23 cellular contexts compared by ENCODE assay signal in genomic region chr11:102986815-102987214, GRCh38. TPM values are rescaled to one million over a fixed set of nuclear protein-coding genes. Genes with fewer than 3 reads are reported as not detected.
DNase-seq lines count a peak whose midpoint lies in the region; ATAC-seq and TF ChIP-seq lines count a peak whose summit lies in the region.
"Had no signal": no experiment of that assay in that cellular context is flagged by ENCODE, and none has a peak within 500 bp of the region (broad histone marks: within the 10 kb centered on the region; RNA-seq: fewer than 3 reads in every experiment).

No MANE protein-coding gene starts in this region.

- H3K27ac Mint-ChIP-seq in stimulated activated naive CD8-positive, alpha-beta T cell treated with anti-CD3 and anti-CD28 coated beads, Interleukin-15, amount 100 ng/mL, for 72 hours = no peak overlapping the region
- H3K27ac Mint-ChIP-seq: activated CD4-positive, alpha-beta T cell treated with anti-CD3 and anti-CD28 coated beads for 36 hours; activated naive CD4-positive, alpha-beta T cell treated with anti-CD3 and anti-CD28 coated beads for 36 hours; natural killer cell; progenitor cell of endocrine pancreas had no signal

- H3K27me3 ChIP-seq in heart left ventricle (peaks cover 0 to 10% (median 0%) of the 10 kb centered on the region in 9 donors), gastrocnemius medialis (no peaks in the 10 kb centered on the region)
- H3K27me3 ChIP-seq: SJCRH30 had no signal

- H3K27ac ChIP-seq in heart left ventricle (no peak overlapping the region), gastrocnemius medialis (no peak overlapping the region)
- H3K27ac ChIP-seq: SJCRH30 had no signal

- H3K9me3 ChIP-seq in heart left ventricle = no peaks in the 10 kb centered on the region
- no peaks in the 10 kb centered on the region for H3K9me3 ChIP-seq in gastrocnemius medialis
- H3K9me3 ChIP-seq: SJCRH30 had no signal

- no peak for TF ChIP-seq POLR2A in heart left ventricle (IDR thresholded peaks at IDR 0.05)
- no peak for TF ChIP-seq POLR2A in gastrocnemius medialis (IDR thresholded peaks at IDR 0.05)

- no peak overlapping the region for H3K4me3 ChIP-seq in fibroblast of mammary gland (ENCODE audit: control insufficient read depth, low read depth, low read length)
- no peak overlapping the region for H3K4me3 ChIP-seq in heart left ventricle
- H3K4me3 ChIP-seq in gastrocnemius medialis = no peak overlapping the region
- H3K4me3 ChIP-seq: lung, SJCRH30 had no signal

- H3K9me3 Mint-ChIP-seq in stimulated activated naive CD8-positive, alpha-beta T cell treated with anti-CD3 and anti-CD28 coated beads, Interleukin-15, amount 100 ng/mL, for 72 hours = no peaks in the 10 kb centered on the region
- H3K9me3 Mint-ChIP-seq: activated naive CD4-positive, alpha-beta T cell treated with anti-CD3 and anti-CD28 coated beads for 36 hours; natural killer cell had no signal

- H3K4me3 Mint-ChIP-seq in stimulated activated naive CD8-positive, alpha-beta T cell treated with anti-CD3 and anti-CD28 coated beads, Interleukin-15, amount 100 ng/mL, for 72 hours = no peak overlapping the region
- H3K4me3 Mint-ChIP-seq: activated CD4-positive, alpha-beta T cell treated with anti-CD3 and anti-CD28 coated beads for 36 hours; activated naive CD4-positive, alpha-beta T cell treated with anti-CD3 and anti-CD28 coated beads for 36 hours; natural killer cell had no signal

- TF ChIP-seq CTCF in fibroblast of mammary gland (conservative IDR thresholded peaks at IDR 0.05; ENCODE audit: control insufficient read depth, insufficient read depth, low read depth, low read length) (no peak), heart left ventricle (IDR thresholded peaks at IDR 0.05) (no peak), gastrocnemius medialis (IDR thresholded peaks at IDR 0.05 in 4 of 5, conservative IDR thresholded peaks at IDR 0.05 in 1 of 5) (no peak)

- intact Hi-C loops in heart left ventricle (cut with DNase I) = no loop called here
- intact Hi-C loops in gastrocnemius medialis (cut with DNase I; ENCODE audit: low total_unique reads) = no loop called here

- H3K4me1 ChIP-seq in heart left ventricle (no peaks in the 10 kb centered on the region), gastrocnemius medialis (no peaks in the 10 kb centered on the region)
- H3K4me1 ChIP-seq: SJCRH30 had no signal

- ATAC-seq in stimulated activated naive CD8-positive, alpha-beta T cell treated with anti-CD3 and anti-CD28 coated beads, Interleukin-15, amount 100 ng/mL, for 72 hours = peak; percentile 64
- no peak for ATAC-seq in stimulated activated naive CD8-positive, alpha-beta T cell treated with anti-CD3 and anti-CD28 coated beads, Interleukin-15, Interleukin-2, amounts not matched to agents 100 U/mL and 50 U/mL, for 24 hours
- peak; percentile 35; the same call in 2 of the 3 replicates for ATAC-seq in SK-N-SH treated with all-trans-retinoic acid at 6 μM for 48 hours
- no peak for ATAC-seq in heart left ventricle
- ATAC-seq in gastrocnemius medialis = no peak
- no peak for ATAC-seq in left lobe of liver
- ATAC-seq: activated CD4-positive, alpha-beta T cell treated with anti-CD3 and anti-CD28 coated beads for 36 hours; natural killer cell had no signal

- peaks cover 2% of the 10 kb centered on the region for H3K4me1 Mint-ChIP-seq in stimulated activated naive CD8-positive, alpha-beta T cell treated with anti-CD3 and anti-CD28 coated beads, Interleukin-15, amount 100 ng/mL, for 72 hours
- H3K4me1 Mint-ChIP-seq: activated CD4-positive, alpha-beta T cell treated with anti-CD3 and anti-CD28 coated beads for 36 hours; natural killer cell had no signal

- H3K36me3 ChIP-seq in heart left ventricle = no peaks in the 10 kb centered on the region
- H3K36me3 ChIP-seq in gastrocnemius medialis = no peaks in the 10 kb centered on the region
- H3K36me3 ChIP-seq: SJCRH30 had no signal

- in situ Hi-C loops in gastrocnemius medialis (cut with MboI; ENCODE audit: low sequenced_read_pairs in 4 of 4) = no loop called here

- peaks cover 35% of the 10 kb centered on the region for H3K27me3 Mint-ChIP-seq in stimulated activated naive CD8-positive, alpha-beta T cell treated with anti-CD3 and anti-CD28 coated beads, Interleukin-15, amount 100 ng/mL, for 72 hours

- no peak for DNase-seq in stimulated activated naive CD8-positive, alpha-beta T cell treated with anti-CD3 and anti-CD28 coated beads, Interleukin-15, amount 100 ng/mL, for 72 hours
- no peak for DNase-seq in stimulated activated naive CD8-positive, alpha-beta T cell treated with anti-CD3 and anti-CD28 coated beads, Interleukin-15, Interleukin-2, amounts not matched to agents 100 U/mL and 50 U/mL, for 24 hours
- DNase-seq in fibroblast of mammary gland (ENCODE audit: low read depth) (peak; percentile 83), heart left ventricle (no peak), gastrocnemius medialis (no peak), left lobe of liver (ENCODE audit: low spot score) (no peak)
- DNase-seq in activated CD8-positive, alpha-beta memory T cell treated with anti-CD3 and anti-CD28 coated beads, Interleukin-2, amount 50 U/mL, for 48 hours = no peak
- DNase-seq: activated CD4-positive, alpha-beta T cell treated with anti-CD3 and anti-CD28 coated beads for 36 hours; activated naive CD4-positive, alpha-beta T cell treated with anti-CD3 and anti-CD28 coated beads for 36 hours; DMS79; effector CD4-positive, alpha-beta T cell; Karpas-422; natural killer cell; NCI-H1436 treated with DMSO at 0.1 percent for 48 hours; NCI-H446; SJCRH30; stimulated activated naive CD4-positive, alpha-beta T cell; T-helper 9 cell had no signal

- 77 to 85% (median 81%) methylated on average over 2 of the region's 2 CpGs for WGBS in heart left ventricle, 4 donors

TF ChIP-seq in SK-N-SH treated with all-trans-retinoic acid at 6 μM for 48 hours, 23 proteins besides CTCF, POLR2A, EP300 and RAD21:
- no peak for TF ChIP-seq PPARA (CRISPR knock-in tag; IDR thresholded peaks at IDR 0.05; ENCODE audit: borderline replicate concordance)
- TF ChIP-seq ARNTL (CRISPR knock-in tag; IDR thresholded peaks at IDR 0.05; ENCODE audit: borderline replicate concordance, low read depth) = no peak
- no peak for TF ChIP-seq ZFP30 (CRISPR knock-in tag; IDR thresholded peaks at IDR 0.05)
- no peak for TF ChIP-seq CREB5 (CRISPR knock-in tag; IDR thresholded peaks at IDR 0.05; ENCODE audit: low read depth)
- no peak for TF ChIP-seq ZC3H10 (CRISPR knock-in tag; IDR thresholded peaks at IDR 0.05)
- TF ChIP-seq ESRRG (CRISPR knock-in tag; IDR thresholded peaks at IDR 0.05) = no peak

RNA-seq across cellular contexts. Expression of gene MMP13, which starts 31.3 kb away (rescaled TPM):
- total RNA-seq in heart left ventricle (not detected), gastrocnemius medialis (not detected), left lobe of liver (not detected)
- polyA plus RNA-seq in heart left ventricle = not detected
- total RNA-seq: activated CD4-positive, alpha-beta T cell treated with anti-CD3 and anti-CD28 coated beads for 36 hours; activated naive CD4-positive, alpha-beta T cell treated with anti-CD3 and anti-CD28 coated beads for 36 hours; frontal cortex; natural killer cell; progenitor cell of endocrine pancreas; SJCRH30; ureter had no signal

Comparison
In these comparisons a context has a peak if more than half of its experiments do, and no peak if none do; other contexts are left out.
1. ATAC-seq: peak in stimulated activated naive CD8-positive, alpha-beta T cell treated with anti-CD3 and anti-CD28 coated beads, Interleukin-15, amount 100 ng/mL, for 72 hours (single experiment) and SK-N-SH treated with all-trans-retinoic acid at 6 μM for 48 hours (single experiment); none in stimulated activated naive CD8-positive, alpha-beta T cell treated with anti-CD3 and anti-CD28 coated beads, Interleukin-15, Interleukin-2, amounts not matched to agents 100 U/mL and 50 U/mL, for 24 hours (single experiment), heart left ventricle (0 of 4), gastrocnemius medialis (0 of 2) and left lobe of liver (single experiment).